ENCODE assay signal across 8 cellular contexts in genomic region chr16:81797443-81797842, GRCh38. TPM values are rescaled to one million over a fixed set of nuclear protein-coding genes. Genes with fewer than 3 reads are reported as not detected.
A peak's percentile ranks its signal among the peaks of the same experiment; 100 is the strongest.
DNase-seq lines count a peak whose midpoint lies in the region; ATAC-seq and TF ChIP-seq lines count a peak whose summit lies in the region.

No MANE protein-coding gene starts in this region.

- H3K36me3 Mint-ChIP-seq in activated CD8-positive, alpha-beta T cell treated with anti-CD3 and anti-CD28 coated beads, Interleukin-2, amount 10 ng/mL, durations not matched to agents 7 days and 5 days (ENCODE audit: low read depth) = peaks cover 2% of the 10 kb centered on the region
- no peaks in the 10 kb centered on the region for H3K36me3 Mint-ChIP-seq in Calu3 (ENCODE audit: insufficient read depth, unreplicated experiment)

- peak overlapping the region; percentile 99 for H3K27ac ChIP-seq in DOHH2 (ENCODE audit: low read depth, low read length)

- POLR2A ChIA-PET in activated CD8-positive, alpha-beta T cell treated with anti-CD3 and anti-CD28 coated beads, Interleukin-2, amount 10 ng/mL, durations not matched to agents 7 days and 5 days (lab: Charles Lee) = interaction anchor here (0.9 kb wide), 1 partner anchor 20 kb away, joined by 3 read pairs; no protein-coding TSS in a partner anchor

- TF ChIP-seq CTCF in DOHH2 (IDR thresholded peaks at IDR 0.05; ENCODE audit: low read depth, low read length, poor library complexity, severe bottlenecking) (no peak), Calu3 (IDR thresholded peaks at IDR 0.05; ENCODE audit: unreplicated experiment) (no peak), BE2C (IDR thresholded peaks at IDR 0.05; ENCODE audit: low read depth, low read length) (no peak)

- H3K9me2 ChIP-seq in DOHH2 (replicated peaks; ENCODE audit: control insufficient read depth, low read length) = no peaks in the 10 kb centered on the region

- ATAC-seq in GM19395 (IDR thresholded peaks at IDR 0.05; ENCODE audit: unreplicated experiment) (peak; percentile 53), HG03354 (IDR thresholded peaks at IDR 0.05; ENCODE audit: poor library complexity, severe bottlenecking, unreplicated experiment) (peak; percentile 62)
- ATAC-seq in activated CD8-positive, alpha-beta T cell treated with anti-CD3 and anti-CD28 coated beads, Interleukin-2, amount 10 ng/mL, durations not matched to agents 7 days and 5 days = peak; percentile 45

- H3K4me3 ChIP-seq in DOHH2 (ENCODE audit: low read length) (peak overlapping the region; percentile 69), BE2C (ENCODE audit: low read depth, low read length) (no peak overlapping the region)

- peaks cover 41% of the 10 kb centered on the region for H3K4me1 Mint-ChIP-seq in activated CD8-positive, alpha-beta T cell treated with anti-CD3 and anti-CD28 coated beads, Interleukin-2, amount 10 ng/mL, durations not matched to agents 7 days and 5 days (ENCODE audit: low read depth)
- H3K4me1 Mint-ChIP-seq in Calu3 (ENCODE audit: low read depth, unreplicated experiment) = no peaks in the 10 kb centered on the region

- H3K4me1 ChIP-seq in DOHH2 (ENCODE audit: control insufficient read depth, low read length) (peaks cover 96% of the 10 kb centered on the region), BE2C (no peaks in the 10 kb centered on the region)

- peaks cover 2% of the 10 kb centered on the region for H3K27me3 Mint-ChIP-seq in activated CD8-positive, alpha-beta T cell treated with anti-CD3 and anti-CD28 coated beads, Interleukin-2, amount 10 ng/mL, durations not matched to agents 7 days and 5 days (ENCODE audit: low read depth)
- H3K27me3 Mint-ChIP-seq in Calu3 (ENCODE audit: unreplicated experiment) = peaks cover 64% of the 10 kb centered on the region

- no peaks in the 10 kb centered on the region for H4K20me1 ChIP-seq in DOHH2 (ENCODE audit: control insufficient read depth, insufficient read depth, low read depth, low read length)

- H3K9me3 Mint-ChIP-seq in activated CD8-positive, alpha-beta T cell treated with anti-CD3 and anti-CD28 coated beads, Interleukin-2, amount 10 ng/mL, durations not matched to agents 7 days and 5 days (ENCODE audit: insufficient read depth) = no peaks in the 10 kb centered on the region
- no peaks in the 10 kb centered on the region for H3K9me3 Mint-ChIP-seq in Calu3 (ENCODE audit: low read depth, unreplicated experiment)

- H3K27ac Mint-ChIP-seq in activated CD8-positive, alpha-beta T cell treated with anti-CD3 and anti-CD28 coated beads, Interleukin-2, amount 10 ng/mL, durations not matched to agents 7 days and 5 days = peak overlapping the region; percentile 54
- no peak overlapping the region for H3K27ac Mint-ChIP-seq in Calu3 (ENCODE audit: unreplicated experiment)

- H3K79me2 ChIP-seq in DOHH2 (ENCODE audit: control insufficient read depth, low read length) = peaks cover 100% of the 10 kb centered on the region

- CTCF ChIA-PET in activated CD8-positive, alpha-beta T cell treated with anti-CD3 and anti-CD28 coated beads, Interleukin-2, amount 10 ng/mL, durations not matched to agents 7 days and 5 days (lab: Charles Lee) = interaction anchor here (0.9 to 1.8 kb wide), 3 partner anchors 10 to 77 kb away, joined by 3 to 13 read pairs (median 8); no protein-coding TSS in a partner anchor
- CTCF ChIA-PET in Calu3 (lab: Charles Lee) = no interaction called here

- no peaks in the 10 kb centered on the region for H3K9me3 ChIP-seq in DOHH2 (ENCODE audit: control insufficient read depth, insufficient read depth, low read length)
- no peaks in the 10 kb centered on the region for H3K9me3 ChIP-seq in BE2C

- intact Hi-C loops in Calu3 (cut with micrococcal nuclease; ENCODE audit: unreplicated experiment) = no loop called here

- H3K4me3 Mint-ChIP-seq in activated CD8-positive, alpha-beta T cell treated with anti-CD3 and anti-CD28 coated beads, Interleukin-2, amount 10 ng/mL, durations not matched to agents 7 days and 5 days = no peak overlapping the region
- no peak overlapping the region for H3K4me3 Mint-ChIP-seq in Calu3 (ENCODE audit: low read depth, unreplicated experiment)

- peaks cover 96% of the 10 kb centered on the region for H3K36me3 ChIP-seq in DOHH2 (ENCODE audit: control insufficient read depth, low read length)
- no peaks in the 10 kb centered on the region for H3K36me3 ChIP-seq in BE2C

- peak; percentile 31 for DNase-seq in activated CD8-positive, alpha-beta T cell treated with anti-CD3 and anti-CD28 coated beads, Interleukin-2, amount 10 ng/mL, durations not matched to agents 7 days and 5 days
- DNase-seq in NCI-H2107 treated with DMSO at 0.1 percent for 48 hours (lab: John Stamatoyannopoulos, UW; ENCODE audit: unreplicated experiment) (no peak), Calu3 (no peak), cerebellar nuclear complex (lab: John Stamatoyannopoulos, UW) (no peak), BE2C (no peak)

- peaks cover 62% of the 10 kb centered on the region for H3F3A ChIP-seq in DOHH2 (ENCODE audit: control insufficient read depth, insufficient read depth)

- H3K27me3 ChIP-seq in DOHH2 (ENCODE audit: control insufficient read depth, low read length) = no peaks in the 10 kb centered on the region
- H3K27me3 ChIP-seq in BE2C = peaks cover 5% of the 10 kb centered on the region; the same call in 1 of the 2 replicates

- peak overlapping the region; percentile 94 for H3K4me2 ChIP-seq in DOHH2 (ENCODE audit: low read length)

- BruUV-seq in Calu3 (replicated peaks; lab: Mats Ljungman, UMichigan) = no TSS peak

RNA-seq across cellular contexts. Expression of gene PLCG2, which starts 18.4 kb away (rescaled TPM):
- total RNA-seq in activated CD8-positive, alpha-beta T cell treated with anti-CD3 and anti-CD28 coated beads, Interleukin-2, amount 10 ng/mL, durations not matched to agents 7 days and 5 days = 10 to 100 TPM; 10.1 to 11.1 TPM
- 3.4 and 13.7 TPM in 2 replicates for total RNA-seq in Calu3 (2022)
- not detected for polyA plus RNA-seq in BE2C (2012; ENCODE audit: insufficient read depth, insufficient read length, low read depth)
